ENCODE assay signal across 20 cellular contexts in genomic region chr7:105462765-105463164, GRCh38.
"Had no signal": no experiment of that assay in that cellular context is flagged by ENCODE, and none has a peak within 500 bp of the region (broad histone marks: within the 10 kb centered on the region; RNA-seq: fewer than 3 reads in every experiment).

No MANE protein-coding gene starts in this region.

- H3K27ac ChIP-seq: coronary artery, foreskin keratinocyte, gastroesophageal sphincter, heart right ventricle, left lung, lower lobe of right lung had no signal

- H3K27me3 ChIP-seq: dorsolateral prefrontal cortex, foreskin keratinocyte, gastroesophageal sphincter, heart right ventricle, left lung had no signal

- ATAC-seq: effector memory CD8-positive, alpha-beta T cell; esophagus mucosa; foreskin keratinocyte; gastroesophageal sphincter; heart right ventricle; left cardiac atrium; left lung; left ventricle myocardium superior; lower lobe of right lung; naive thymus-derived CD4-positive, alpha-beta T cell had no signal

- H3K4me1 ChIP-seq: foreskin keratinocyte, gastroesophageal sphincter, heart right ventricle, left lung, lower lobe of right lung had no signal

- H3K9me3 ChIP-seq: gastroesophageal sphincter, heart right ventricle, left lung, lower lobe of right lung had no signal

- H3K4me3 ChIP-seq: coronary artery, dorsolateral prefrontal cortex, gastroesophageal sphincter, heart right ventricle, left lung, lower lobe of right lung had no signal

- DNase-seq: dermis blood vessel endothelial cell; dorsolateral prefrontal cortex; effector CD4-positive, alpha-beta T cell; effector memory CD8-positive, alpha-beta T cell; endodermal cell; erythroblast; foreskin keratinocyte; glutamatergic neuron; heart right ventricle; hippocampal formation; left cardiac atrium; left lung; left ventricle myocardium superior; lower lobe of right lung; mesendoderm; midbrain; naive thymus-derived CD4-positive, alpha-beta T cell had no signal

- H3K9me3 Mint-ChIP-seq: effector memory CD8-positive, alpha-beta T cell; endodermal cell; naive thymus-derived CD4-positive, alpha-beta T cell had no signal

- H3K27ac Mint-ChIP-seq: endodermal cell; naive thymus-derived CD4-positive, alpha-beta T cell had no signal

- H3K4me3 Mint-ChIP-seq: effector memory CD8-positive, alpha-beta T cell; endodermal cell; naive thymus-derived CD4-positive, alpha-beta T cell had no signal

- H3K27me3 Mint-ChIP-seq: effector memory CD8-positive, alpha-beta T cell; naive thymus-derived CD4-positive, alpha-beta T cell had no signal

- H3K4me1 Mint-ChIP-seq: naive thymus-derived CD4-positive, alpha-beta T cell had no signal
